Comparison of ENCODE assay signal across 1 cellular context in genomic region chr9:130880599-130881220, GRCh38.
TF ChIP-seq lines count a peak whose summit lies in the region.

No MANE protein-coding gene starts in this region.

TF ChIP-seq in K562, 482 proteins besides CTCF, POLR2A, EP300 and RAD21:
- TF ChIP-seq, protein P1, sequence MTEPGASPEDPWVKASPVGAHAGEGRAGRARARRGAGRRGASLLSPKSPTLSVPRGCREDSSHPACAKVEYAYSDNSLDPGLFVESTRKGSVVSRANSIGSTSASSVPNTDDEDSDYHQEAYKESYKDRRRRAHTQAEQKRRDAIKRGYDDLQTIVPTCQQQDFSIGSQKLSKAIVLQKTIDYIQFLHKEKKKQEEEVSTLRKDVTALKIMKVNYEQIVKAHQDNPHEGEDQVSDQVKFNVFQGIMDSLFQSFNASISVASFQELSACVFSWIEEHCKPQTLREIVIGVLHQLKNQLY (CRISPR knock-in tag; conservative IDR thresholded peaks at IDR 0.05) = 0 out of 4 replicates have a peak, but pooled peaks of 1 of the 2 experiments have one; percentile 16
- no peak for TF ChIP-seq CBFA2T3 (IDR thresholded peaks at IDR 0.05)
- TF ChIP-seq, protein P2, sequence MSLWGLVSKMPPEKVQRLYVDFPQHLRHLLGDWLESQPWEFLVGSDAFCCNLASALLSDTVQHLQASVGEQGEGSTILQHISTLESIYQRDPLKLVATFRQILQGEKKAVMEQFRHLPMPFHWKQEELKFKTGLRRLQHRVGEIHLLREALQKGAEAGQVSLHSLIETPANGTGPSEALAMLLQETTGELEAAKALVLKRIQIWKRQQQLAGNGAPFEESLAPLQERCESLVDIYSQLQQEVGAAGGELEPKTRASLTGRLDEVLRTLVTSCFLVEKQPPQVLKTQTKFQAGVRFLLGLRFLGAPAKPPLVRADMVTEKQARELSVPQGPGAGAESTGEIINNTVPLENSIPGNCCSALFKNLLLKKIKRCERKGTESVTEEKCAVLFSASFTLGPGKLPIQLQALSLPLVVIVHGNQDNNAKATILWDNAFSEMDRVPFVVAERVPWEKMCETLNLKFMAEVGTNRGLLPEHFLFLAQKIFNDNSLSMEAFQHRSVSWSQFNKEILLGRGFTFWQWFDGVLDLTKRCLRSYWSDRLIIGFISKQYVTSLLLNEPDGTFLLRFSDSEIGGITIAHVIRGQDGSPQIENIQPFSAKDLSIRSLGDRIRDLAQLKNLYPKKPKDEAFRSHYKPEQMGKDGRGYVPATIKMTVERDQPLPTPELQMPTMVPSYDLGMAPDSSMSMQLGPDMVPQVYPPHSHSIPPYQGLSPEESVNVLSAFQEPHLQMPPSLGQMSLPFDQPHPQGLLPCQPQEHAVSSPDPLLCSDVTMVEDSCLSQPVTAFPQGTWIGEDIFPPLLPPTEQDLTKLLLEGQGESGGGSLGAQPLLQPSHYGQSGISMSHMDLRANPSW (CRISPR knock-in tag; IDR thresholded peaks at IDR 0.05) = 0 out of 2 replicates have a peak, but pooled peaks have one; percentile 49
- TF ChIP-seq HMGXB4 (CRISPR knock-in tag; IDR thresholded peaks at IDR 0.05) = peak; percentile 66; the same call in 1 of the 2 replicates
